In the genomic region with DNA sequence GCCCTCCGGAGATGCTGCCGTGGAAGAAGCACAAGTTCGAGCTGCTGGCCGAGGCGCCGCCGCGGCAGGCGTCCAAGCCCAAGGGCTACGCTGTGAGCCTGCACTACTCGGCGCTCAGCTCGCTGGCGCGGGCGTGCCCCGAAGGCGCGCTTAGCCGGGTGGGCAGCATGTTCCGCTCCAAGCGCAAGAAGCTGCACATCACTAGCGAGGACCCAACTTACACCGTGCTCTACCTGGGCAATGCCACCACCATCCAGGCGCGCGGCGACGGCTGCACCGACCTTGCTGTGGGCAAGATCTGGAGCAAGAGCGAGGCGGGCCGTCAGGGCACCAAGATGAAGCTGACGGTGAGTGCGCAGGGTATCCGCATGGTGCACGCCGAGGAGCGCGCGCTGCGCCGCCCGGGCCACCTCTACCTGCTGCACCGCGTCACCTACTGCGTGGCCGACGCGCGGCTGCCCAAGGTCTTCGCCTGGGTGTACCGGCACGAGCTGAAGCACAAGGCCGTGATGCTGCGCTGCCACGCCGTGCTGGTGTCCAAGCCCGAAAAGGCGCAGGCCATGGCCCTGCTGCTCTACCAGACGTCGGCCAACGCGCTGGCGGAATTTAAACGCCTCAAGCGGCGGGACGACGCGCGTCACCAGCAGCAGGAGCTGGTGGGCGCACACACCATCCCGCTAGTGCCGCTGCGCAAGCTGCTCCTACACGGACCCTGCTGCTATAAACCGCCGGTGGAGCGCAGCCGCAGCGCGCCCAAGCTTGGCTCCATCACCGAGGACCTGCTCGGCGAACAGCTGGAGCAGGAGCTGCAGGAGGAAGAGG, we compare ENCODE assay signal across 8 cellular contexts. TPM values are rescaled to one million over a fixed set of nuclear protein-coding genes. Genes with fewer than 3 reads are reported as not detected.
A peak's percentile ranks its signal among the peaks of the same experiment; 100 is the strongest.
DNase-seq lines count a peak whose midpoint lies in the region; ATAC-seq and TF ChIP-seq lines count a peak whose summit lies in the region.

No MANE protein-coding gene starts in this region.

- H3K4me1 Mint-ChIP-seq in naive thymus-derived CD8-positive, alpha-beta T cell = peaks cover 26 to 77% (median 50%) of the 10 kb centered on the region in 4 donors

- peak overlapping the region; percentile 72 to 97 (median 86) for H3K4me3 Mint-ChIP-seq in naive thymus-derived CD8-positive, alpha-beta T cell

- H4K20me1 ChIP-seq in fibroblast of lung (ENCODE audit: control insufficient read depth, extremely low read depth, insufficient read depth, low read length) = no peaks in the 10 kb centered on the region

- no peak for TF ChIP-seq CTCF in fibroblast of lung (conservative IDR thresholded peaks at IDR 0.05 in 1 of 2, IDR thresholded peaks at IDR 0.05 in 1 of 2; ENCODE audit: low read depth in 1 of 2, low read length in 2 of 2)

- intact Hi-C loops in aorta (cut with DNase I) = loop anchor here (10.0 kb wide), 2 partner anchors 288 to 298 kb away; no protein-coding TSS in a partner anchor

- 2 to 3% methylated on average over 81 to 86 of the region's 86 CpGs for WGBS in aorta, 2 donors

- H3K27me3 ChIP-seq in fibroblast of lung (ENCODE audit: control insufficient read depth, insufficient read depth, low read length) (no peaks in the 10 kb centered on the region), aorta (ENCODE audit: control insufficient read depth in 1 of 2, insufficient read depth in 2 of 2, low read length in 1 of 2) (peaks cover 0 to 1% of the 10 kb centered on the region in 2 donors)

- H3K4me2 ChIP-seq in fibroblast of lung (ENCODE audit: extremely low read depth, insufficient read depth, low read length) = peak overlapping the region; percentile 93

- DNase-seq in DMS114 treated with DMSO at 0.1 percent for 48 hours (lab: John Stamatoyannopoulos, UW; ENCODE audit: unreplicated experiment) (peak; percentile 32), fibroblast of lung (ENCODE audit: low read depth in 2 of 2) (peak; percentile 62 to 73), aorta (peak; percentile 74 to 85), SW 1271 (lab: John Stamatoyannopoulos, UW) (no peak)
- peak; percentile 70 for DNase-seq in activated CD8-positive, alpha-beta memory T cell treated with anti-CD3 and anti-CD28 coated beads, Interleukin-2, amount 50 U/mL, for 48 hours
- peak in 6 of 10 donors; percentile 3 to 38 (median 22) for DNase-seq in naive thymus-derived CD8-positive, alpha-beta T cell
- DNase-seq in effector CD8-positive, alpha-beta T cell (lab: John Stamatoyannopoulos, UW) = no peak

- H3K9me3 ChIP-seq in fibroblast of lung (ENCODE audit: control insufficient read depth, insufficient read depth, low read depth, low read length) = no peaks in the 10 kb centered on the region
- no peaks in the 10 kb centered on the region for H3K9me3 ChIP-seq in aorta (ENCODE audit: control insufficient read depth, low read length)

- H3K9me3 Mint-ChIP-seq in naive thymus-derived CD8-positive, alpha-beta T cell = no peaks in the 10 kb centered on the region

- peaks cover 7% of the 10 kb centered on the region for H3K79me2 ChIP-seq in fibroblast of lung (ENCODE audit: control insufficient read depth, insufficient read depth, low read length)

- H3K4me3 ChIP-seq in fibroblast of lung (replicated peaks in 1 of 4; ENCODE audit: control extremely low read depth in 1 of 4, insufficient read depth in 1 of 4, low read depth in 3 of 4, low read length in 4 of 4) (peak overlapping the region; percentile 24 to 90 (median 66)), aorta (ENCODE audit: low read length in 2 of 2) (peak overlapping the region; percentile 34 to 60)

- POLR2A ChIA-PET in naive thymus-derived CD8-positive, alpha-beta T cell (lab: Charles Lee) = interaction anchor here (0.9 to 3.5 kb wide), 10 partner anchors 12 to 856 kb away, joined by 3 to 31 read pairs (median 4); a partner anchor contains a TSS

- H3K27me3 Mint-ChIP-seq in naive thymus-derived CD8-positive, alpha-beta T cell = peaks cover 0 to 50% (median 8%) of the 10 kb centered on the region in 5 donors

- H3K36me3 Mint-ChIP-seq in naive thymus-derived CD8-positive, alpha-beta T cell = no peaks in the 10 kb centered on the region

- H3K27ac Mint-ChIP-seq in naive thymus-derived CD8-positive, alpha-beta T cell = peak overlapping the region in 4 of 10 donors; percentile 38 to 87 (median 62)

- H3K27ac ChIP-seq in fibroblast of lung (ENCODE audit: insufficient read depth, low read length) (no peak overlapping the region), aorta (ENCODE audit: low read depth in 1 of 2, low read length in 2 of 2) (no peak overlapping the region)

- ATAC-seq in HG03439 (IDR thresholded peaks at IDR 0.05; ENCODE audit: unreplicated experiment) (peak; percentile 5), aorta (ENCODE audit: low FRiP score) (peak; percentile 63)
- peak; percentile 6 to 11 for ATAC-seq in naive thymus-derived CD8-positive, alpha-beta T cell

- peak overlapping the region; percentile 34 for H3K9ac ChIP-seq in fibroblast of lung (ENCODE audit: insufficient read depth, low read length)

- H3K4me1 ChIP-seq in fibroblast of lung (ENCODE audit: control insufficient read depth, extremely low read depth, insufficient read depth, low read length) (peaks cover 11% of the 10 kb centered on the region), aorta (ENCODE audit: control insufficient read depth in 1 of 2, insufficient read depth in 2 of 2, low read length in 2 of 2) (no peaks in the 10 kb centered on the region)

- H3K36me3 ChIP-seq in fibroblast of lung (ENCODE audit: control insufficient read depth, insufficient read depth, low read length) (no peaks in the 10 kb centered on the region), aorta (ENCODE audit: control insufficient read depth in 1 of 2, insufficient read depth in 2 of 2, low read length in 1 of 2) (no peaks in the 10 kb centered on the region)

- peak overlapping the region; percentile 21 for H2AFZ ChIP-seq in fibroblast of lung (ENCODE audit: low read length)

RNA-seq across cellular contexts. Expression of a gene that starts 1.3 kb away (rescaled TPM):
- total RNA-seq in fibroblast of lung (7.2 and 8.8 TPM in 2 replicates), aorta (10 to 100 TPM in 1 of 2 donors, 1 to 10 TPM in 1; 8.4 to 19.4 TPM)
- polyA plus RNA-seq in fibroblast of lung (3.2 and 6.7 TPM in 2 replicates), aorta (1 to 10 TPM; 1.4 to 1.9 TPM)
- 5.0 and 11.2 TPM in 2 replicates for polyA plus RNA-seq in fibroblast of lung (2012)
- polyA minus RNA-seq in fibroblast of lung (ENCODE audit: low replicate concordance) = 0.51 and 1.6 TPM in 2 replicates
- 1 to 10 TPM; 3.5 to 3.8 TPM for total RNA-seq in naive thymus-derived CD8-positive, alpha-beta T cell
- 1 to 10 TPM in 1 of 3 donors, under 1 TPM in 2; 0.40 to 1.1 (median 0.53) TPM for polyA plus RNA-seq in naive thymus-derived CD8-positive, alpha-beta T cell

RNA-seq across cellular contexts. Expression of a gene that starts 15.0 kb away (rescaled TPM):
- total RNA-seq in fibroblast of lung = 34.7 and 35.3 TPM in 2 replicates
- 27.6 and 34.9 TPM in 2 replicates for polyA plus RNA-seq in fibroblast of lung
- polyA plus RNA-seq in fibroblast of lung (2012) = 16.4 and 22.6 TPM in 2 replicates
- polyA minus RNA-seq in fibroblast of lung (ENCODE audit: low replicate concordance) = 22.6 and 55.8 TPM in 2 replicates
- 10 to 100 TPM; 87.7 to 97.5 TPM for total RNA-seq in naive thymus-derived CD8-positive, alpha-beta T cell
- 10 to 100 TPM; 23.0 to 42.8 (median 24.8) TPM for polyA plus RNA-seq in naive thymus-derived CD8-positive, alpha-beta T cell
- 10 to 100 TPM; 27.2 to 31.3 TPM for total RNA-seq in aorta
- 10 to 100 TPM in 1 of 2 donors, 1 to 10 TPM in 1; 8.8 to 22.6 TPM for polyA plus RNA-seq in aorta

RNA-seq across cellular contexts. Expression of a gene that starts 53.8 kb away (rescaled TPM):
- total RNA-seq in fibroblast of lung = 9.2 and 14.9 TPM in 2 replicates
- polyA plus RNA-seq in fibroblast of lung = 10.8 and 11.0 TPM in 2 replicates
- 12.3 and 13.5 TPM in 2 replicates for polyA plus RNA-seq in fibroblast of lung (2012)
- polyA minus RNA-seq in fibroblast of lung (ENCODE audit: low replicate concordance) = 12.5 and 14.9 TPM in 2 replicates
- 1 to 10 TPM; 3.4 to 4.6 TPM for total RNA-seq in naive thymus-derived CD8-positive, alpha-beta T cell
- polyA plus RNA-seq in naive thymus-derived CD8-positive, alpha-beta T cell = 1 to 10 TPM in 2 of 3 donors, under 1 TPM in 1; 0.14 to 2.0 (median 1.6) TPM
- 10 to 100 TPM; 12.1 to 31.5 TPM for total RNA-seq in aorta
- polyA plus RNA-seq in aorta = 10 to 100 TPM in 1 of 2 donors, 1 to 10 TPM in 1; 7.0 to 10.9 TPM

Comparison
In these comparisons a context has a peak if more than half of its experiments do, and no peak if none do; other contexts are left out.
1. DNase-seq: peak in DMS114 treated with DMSO at 0.1 percent for 48 hours (single experiment), activated CD8-positive, alpha-beta memory T cell treated with anti-CD3 and anti-CD28 coated beads, Interleukin-2, amount 50 U/mL, for 48 hours (single experiment), fibroblast of lung (2 of 2), naive thymus-derived CD8-positive, alpha-beta T cell (6 of 10) and aorta (2 of 2); none in effector CD8-positive, alpha-beta T cell (single experiment) and SW 1271 (0 of 2).
2. ATAC-seq: peak in every context shown above with its lines; median percentile 63 in aorta; 8 in naive thymus-derived CD8-positive, alpha-beta T cell; 5 in HG03439.